ENCODE assay signal across 1 cellular context in genomic region chr1:151619489-151620093, GRCh38.
A peak's percentile ranks its signal among the peaks of the same experiment; 100 is the strongest.
TF ChIP-seq lines count a peak whose summit lies in the region.

No MANE protein-coding gene starts in this region.

TF ChIP-seq in GM12878, 131 proteins besides CTCF, POLR2A, EP300 and RAD21 (continued from another document):
- TF ChIP-seq RELB (IDR thresholded peaks at IDR 0.05; ENCODE audit: low read depth) (no peak), CREB1 (IDR thresholded peaks at IDR 0.05; ENCODE audit: low read depth) (no peak), JUNB (IDR thresholded peaks at IDR 0.05) (peak; percentile 39; the same call in 1 of the 2 replicates), HCFC1 (IDR thresholded peaks at IDR 0.05; ENCODE audit: low read length) (no peak)
- TF ChIP-seq, protein P1, sequence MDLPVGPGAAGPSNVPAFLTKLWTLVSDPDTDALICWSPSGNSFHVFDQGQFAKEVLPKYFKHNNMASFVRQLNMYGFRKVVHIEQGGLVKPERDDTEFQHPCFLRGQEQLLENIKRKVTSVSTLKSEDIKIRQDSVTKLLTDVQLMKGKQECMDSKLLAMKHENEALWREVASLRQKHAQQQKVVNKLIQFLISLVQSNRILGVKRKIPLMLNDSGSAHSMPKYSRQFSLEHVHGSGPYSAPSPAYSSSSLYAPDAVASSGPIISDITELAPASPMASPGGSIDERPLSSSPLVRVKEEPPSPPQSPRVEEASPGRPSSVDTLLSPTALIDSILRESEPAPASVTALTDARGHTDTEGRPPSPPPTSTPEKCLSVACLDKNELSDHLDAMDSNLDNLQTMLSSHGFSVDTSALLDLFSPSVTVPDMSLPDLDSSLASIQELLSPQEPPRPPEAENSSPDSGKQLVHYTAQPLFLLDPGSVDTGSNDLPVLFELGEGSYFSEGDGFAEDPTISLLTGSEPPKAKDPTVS (IDR thresholded peaks at IDR 0.05; ENCODE audit: low read depth, low read length) = no peak
- TF ChIP-seq, protein P2, sequence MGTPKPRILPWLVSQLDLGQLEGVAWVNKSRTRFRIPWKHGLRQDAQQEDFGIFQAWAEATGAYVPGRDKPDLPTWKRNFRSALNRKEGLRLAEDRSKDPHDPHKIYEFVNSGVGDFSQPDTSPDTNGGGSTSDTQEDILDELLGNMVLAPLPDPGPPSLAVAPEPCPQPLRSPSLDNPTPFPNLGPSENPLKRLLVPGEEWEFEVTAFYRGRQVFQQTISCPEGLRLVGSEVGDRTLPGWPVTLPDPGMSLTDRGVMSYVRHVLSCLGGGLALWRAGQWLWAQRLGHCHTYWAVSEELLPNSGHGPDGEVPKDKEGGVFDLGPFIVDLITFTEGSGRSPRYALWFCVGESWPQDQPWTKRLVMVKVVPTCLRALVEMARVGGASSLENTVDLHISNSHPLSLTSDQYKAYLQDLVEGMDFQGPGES (IDR thresholded peaks at IDR 0.05) = no peak
